8 cellular contexts compared by ENCODE assay signal in the genomic region with DNA sequence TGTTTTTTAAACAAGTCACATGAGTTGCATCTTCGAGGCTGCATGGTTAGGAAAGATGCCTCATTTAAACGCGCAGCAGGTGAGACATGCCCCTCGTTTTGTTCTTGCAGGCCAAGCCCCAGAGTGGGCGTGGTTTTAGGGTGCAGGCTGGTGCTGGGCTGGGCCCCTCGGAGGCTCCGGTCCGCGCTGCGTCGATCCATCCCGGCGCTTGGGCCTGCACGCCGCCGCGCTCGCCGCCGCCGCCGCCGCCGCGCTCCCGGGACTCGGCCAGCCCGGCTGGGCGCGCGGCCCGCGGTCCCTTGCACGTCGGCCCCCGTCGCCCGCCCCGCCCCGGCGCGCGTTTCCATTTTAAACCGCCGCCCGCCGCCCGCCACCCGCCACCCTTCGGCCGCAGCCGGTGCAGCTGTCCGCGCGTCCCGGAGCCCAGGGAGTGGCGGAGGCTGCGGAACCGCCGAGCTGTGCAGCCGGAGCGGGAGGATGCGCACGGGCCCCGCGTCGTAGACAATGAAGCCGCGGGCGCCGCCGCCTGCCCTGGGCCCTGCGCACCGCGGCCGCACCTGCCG.
DNase-seq lines count a peak whose midpoint lies in the region; ATAC-seq lines count a peak whose summit lies in the region.

No MANE protein-coding gene starts in this region.

- peak overlapping the region; percentile 44 for H3K4me3 ChIP-seq in skeletal muscle cell (ENCODE audit: low read depth, low read length)

- DNase-seq in CD1c-positive myeloid dendritic cell (ENCODE audit: extremely low spot score) (peak; percentile 1), HuH-7.5 (ENCODE audit: low spot score) (peak; percentile 69), SW 1271 (lab: John Stamatoyannopoulos, UW) (peak; percentile 40 to 59), iPS-NIHi11 (ENCODE audit: low spot score) (peak; percentile 92), skeletal muscle cell (ENCODE audit: low read depth) (no peak), GF-D8 (lab: John Stamatoyannopoulos, UW) (no peak)
- peak; percentile 35 for DNase-seq in central memory CD4-positive, alpha-beta T cell

- no peak for ATAC-seq in HG02798 (IDR thresholded peaks at IDR 0.05; ENCODE audit: poor library complexity, unreplicated experiment)

Comparison
In these comparisons a context has a peak if more than half of its experiments do, and no peak if none do; other contexts are left out.
1. DNase-seq: peak in CD1c-positive myeloid dendritic cell (single experiment), HuH-7.5 (single experiment), SW 1271 (2 of 2), central memory CD4-positive, alpha-beta T cell (single experiment) and iPS-NIHi11 (single experiment); none in skeletal muscle cell (single experiment) and GF-D8 (single experiment).